In genomic region chr22:29793396-29793795, GRCh38 we compare ENCODE assay signal across 36 cellular contexts.
"Had no signal": no experiment of that assay in that cellular context is flagged by ENCODE, and none has a peak within 500 bp of the region (broad histone marks: within the 10 kb centered on the region; RNA-seq: fewer than 3 reads in every experiment).

No MANE protein-coding gene starts in this region.

- DNase-seq: activated B cell treated with CpG ODN at 0.5 μM for 24 hours; activated CD4-positive, alpha-beta memory T cell treated with anti-CD3 and anti-CD28 coated beads for 36 hours; activated CD4-positive, alpha-beta T cell treated with anti-CD3 and anti-CD28 coated beads for 4 hours; activated CD4-positive, alpha-beta T cell treated with anti-CD3 and anti-CD28 coated beads, Interleukin-2, amount 10 ng/mL, durations not matched to agents 24 days and 14 days; activated CD4-positive, alpha-beta T cell treated with anti-CD3 and anti-CD28 coated beads, Interleukin-2, amount 50 U/mL, for 1 hour; activated CD4-positive, alpha-beta T cell treated with anti-CD3 and anti-CD28 coated beads, Interleukin-2, amount 50 U/mL, for 4 hours; activated CD4-positive, CD25-positive, alpha-beta regulatory T cell treated with anti-CD3 and anti-CD28 coated beads, Interleukin-2, amount 50 U/mL, for 72 hours; activated CD8-positive, alpha-beta memory T cell treated with anti-CD3 and anti-CD28 coated beads, Interleukin-2, amount 50 U/mL, for 4 hours; activated CD8-positive, alpha-beta T cell treated with anti-CD3 and anti-CD28 coated beads for 36 hours; activated effector memory CD4-positive, alpha-beta T cell treated with anti-CD3 and anti-CD28 coated beads, Interleukin-2, amount 50 U/mL, for 16 hours; activated gamma-delta T cell treated with Interleukin-2 at 50 U/mL for 16 hours; activated naive CD4-positive, alpha-beta T cell; activated naive CD4-positive, alpha-beta T cell treated with anti-CD3 and anti-CD28 coated beads for 36 hours; activated naive CD4-positive, alpha-beta T cell treated with anti-CD3 and anti-CD28 coated beads, Interleukin-2, amount 50 U/mL, for 16 hours; activated naive CD8-positive, alpha-beta T cell treated with anti-CD3 and anti-CD28 coated beads for 36 hours; activated T-cell treated with anti-CD3 and anti-CD28 coated beads for 4 hours; activated T-cell treated with anti-CD3 and anti-CD28 coated beads, Interleukin-2, amount 50 U/mL, for 1 hour; activated T-cell treated with anti-CD3 and anti-CD28 coated beads, Interleukin-2, amount 50 U/mL, for 4 hours; activated T-cell treated with anti-CD3 and anti-CD28 coated beads, Interleukin-2, amount 50 U/mL, for 72 hours; adrenal gland; amniotic stem cell; aorta; body of pancreas; brain microvascular endothelial cell; central memory CD4-positive, alpha-beta T cell; T-cell; T-helper 2 cell; T-helper 9 cell had no signal

- H3K27ac ChIP-seq: adrenal gland, body of pancreas, brain microvascular endothelial cell, breast epithelium, VCaP had no signal

- ATAC-seq: activated CD8-positive, alpha-beta T cell treated with anti-CD3 and anti-CD28 coated beads for 36 hours; activated naive CD4-positive, alpha-beta T cell treated with anti-CD3 and anti-CD28 coated beads, Interleukin-2, amount 50 U/mL, for 72 hours; activated T-cell treated with anti-CD3 and anti-CD28 coated beads, Interleukin-2, amount 50 U/mL, for 4 hours; activated T-cell treated with anti-CD3 and anti-CD28 coated beads, Interleukin-2, amount 50 U/mL, for 72 hours; activated T-helper 17 cell treated with anti-CD3 and anti-CD28 coated beads, Interleukin-2, amount 50 U/mL, for 72 hours; body of pancreas; T-cell had no signal

- H3K27me3 Mint-ChIP-seq: activated B cell treated with CpG ODN at 0.5 μM for 24 hours; activated CD4-positive, alpha-beta memory T cell treated with anti-CD3 and anti-CD28 coated beads for 36 hours; activated CD4-positive, alpha-beta T cell treated with anti-CD3 and anti-CD28 coated beads, Interleukin-2, amount 10 ng/mL, durations not matched to agents 24 days and 14 days; activated CD8-positive, alpha-beta T cell treated with anti-CD3 and anti-CD28 coated beads for 36 hours; activated naive CD8-positive, alpha-beta T cell treated with anti-CD3 and anti-CD28 coated beads for 36 hours; activated T-helper 17 cell treated with anti-CD3 and anti-CD28 coated beads, Interleukin-2, amount 50 U/mL, for 72 hours; T-cell had no signal

- H3K4me1 Mint-ChIP-seq: activated T-helper 17 cell treated with anti-CD3 and anti-CD28 coated beads, Interleukin-2, amount 50 U/mL, for 72 hours; T-cell had no signal

- H3K4me3 Mint-ChIP-seq: activated B cell treated with CpG ODN at 0.5 μM for 24 hours; activated CD4-positive, alpha-beta memory T cell treated with anti-CD3 and anti-CD28 coated beads for 36 hours; activated CD4-positive, alpha-beta T cell treated with anti-CD3 and anti-CD28 coated beads, Interleukin-2, amount 10 ng/mL, durations not matched to agents 24 days and 14 days; activated CD8-positive, alpha-beta T cell treated with anti-CD3 and anti-CD28 coated beads for 36 hours; activated naive CD4-positive, alpha-beta T cell treated with anti-CD3 and anti-CD28 coated beads for 36 hours; activated naive CD8-positive, alpha-beta T cell treated with anti-CD3 and anti-CD28 coated beads for 36 hours; activated T-cell treated with anti-CD3 and anti-CD28 coated beads, Interleukin-2, amount 50 U/mL, for 4 hours; activated T-cell treated with anti-CD3 and anti-CD28 coated beads, Interleukin-2, amount 50 U/mL, for 72 hours; activated T-helper 1 cell treated with anti-CD3 and anti-CD28 coated beads, Interleukin-12 subunit alpha, Interleukin-12 subunit beta, Interleukin-2, Interleukin-4 antibody, amounts not matched to agents 30 ng/mL and 10 ng/mL and 1 ng/mL, durations not matched to agents 14 hours and 24 hours and 36 hours; activated T-helper 17 cell treated with anti-CD3 and anti-CD28 coated beads, Interleukin-2, amount 50 U/mL, for 72 hours; T-cell; T-helper 2 cell treated with Interferon-gamma antibody and Interleukin-4, amounts not matched to agents 5 μg/mL and 100 μg/mL, for 36 hours had no signal

- H3K27ac Mint-ChIP-seq: activated B cell treated with CpG ODN at 0.5 μM for 24 hours; activated CD4-positive, alpha-beta memory T cell treated with anti-CD3 and anti-CD28 coated beads for 36 hours; activated CD4-positive, alpha-beta T cell treated with anti-CD3 and anti-CD28 coated beads, Interleukin-2, amount 10 ng/mL, durations not matched to agents 24 days and 14 days; activated CD8-positive, alpha-beta T cell treated with anti-CD3 and anti-CD28 coated beads for 36 hours; activated naive CD4-positive, alpha-beta T cell treated with anti-CD3 and anti-CD28 coated beads for 36 hours; activated naive CD8-positive, alpha-beta T cell treated with anti-CD3 and anti-CD28 coated beads for 36 hours; activated T-cell treated with anti-CD3 and anti-CD28 coated beads, Interleukin-2, amount 50 U/mL, for 72 hours; activated T-helper 1 cell treated with anti-CD3 and anti-CD28 coated beads, Interleukin-12 subunit alpha, Interleukin-12 subunit beta, Interleukin-2, Interleukin-4 antibody, amounts not matched to agents 30 ng/mL and 10 ng/mL and 1 ng/mL, durations not matched to agents 14 hours and 24 hours and 36 hours; activated T-helper 17 cell treated with anti-CD3 and anti-CD28 coated beads, Interleukin-2, amount 50 U/mL, for 72 hours; T-cell; T-helper 2 cell treated with Interferon-gamma antibody and Interleukin-4, amounts not matched to agents 5 μg/mL and 100 μg/mL, for 36 hours had no signal

- H3K9me3 ChIP-seq: adrenal gland, body of pancreas, breast epithelium had no signal

- FAIRE-seq: astrocyte, TTC549 had no signal

- H3K4me3 ChIP-seq: adrenal gland, body of pancreas, breast epithelium had no signal

- H3K27me3 ChIP-seq: adrenal gland, body of pancreas, brain microvascular endothelial cell, breast epithelium had no signal
